Comparison of ENCODE assay signal across 21 cellular contexts in genomic region chr21:45022348-45022675, GRCh38. TPM values are rescaled to one million over a fixed set of nuclear protein-coding genes. Genes with fewer than 3 reads are reported as not detected.
DNase-seq lines count a peak whose midpoint lies in the region; ATAC-seq and TF ChIP-seq lines count a peak whose summit lies in the region.
"Had no signal": no experiment of that assay in that cellular context is flagged by ENCODE, and none has a peak within 500 bp of the region (broad histone marks: within the 10 kb centered on the region; RNA-seq: fewer than 3 reads in every experiment).

No MANE protein-coding gene starts in this region.

- H3K14ac ChIP-seq in trophoblast cell (ENCODE audit: low read length): no peak overlapping the region

- peaks cover 19% of the 10 kb centered on the region for H3K27me3 ChIP-seq in cardiac muscle cell
- H3K27me3 ChIP-seq in endodermal cell (ENCODE audit: control insufficient read depth, insufficient read depth, low read length, poor library complexity, severe bottlenecking): peaks cover 24% of the 10 kb centered on the region
- H3K27me3 ChIP-seq in trophoblast cell (ENCODE audit: insufficient read depth, low read length): no peaks in the 10 kb centered on the region

- H4K12ac ChIP-seq in trophoblast cell (ENCODE audit: low read depth, low read length): no peak overlapping the region

- no peak overlapping the region for H3K9ac ChIP-seq in endodermal cell (ENCODE audit: extremely low read depth, low read length, poor library complexity, severe bottlenecking)
- no peak overlapping the region for H3K9ac ChIP-seq in trophoblast cell (ENCODE audit: low read length)

- no peak overlapping the region for H2AFZ ChIP-seq in trophoblast cell (ENCODE audit: insufficient read depth, low read length, poor library complexity)

- TF ChIP-seq CTCF in cardiac muscle cell (IDR thresholded peaks at IDR 0.05; ENCODE audit: low read depth, low read length) (no peak), endodermal cell (conservative IDR thresholded peaks at IDR 0.05) (no peak)

- no peak overlapping the region for H2BK12ac ChIP-seq in trophoblast cell (ENCODE audit: low read length)

- H3K9me3 ChIP-seq in cardiac muscle cell (ENCODE audit: low read depth) (no peaks in the 10 kb centered on the region), endodermal cell (ENCODE audit: control insufficient read depth, low read length) (peaks cover 10% of the 10 kb centered on the region), trophoblast cell (ENCODE audit: insufficient read depth, low read depth, low read length) (peaks cover 12% of the 10 kb centered on the region)

- H3K4me3 Mint-ChIP-seq in endodermal cell: no peak overlapping the region

- peak overlapping the region; percentile 56 for H2AK5ac ChIP-seq in trophoblast cell (ENCODE audit: low read length)

- DNase-seq in cardiac muscle cell (ENCODE audit: low read depth in 1 of 2, low spot score in 1 of 2) (no peak), Right ventricle myocardium inferior (ENCODE audit: missing footprints) (no peak), endodermal cell (peak; percentile 21), trophoblast cell (no peak), iPS-NIHi11 (ENCODE audit: low spot score) (no peak), GM19240 (ENCODE audit: insufficient read length, low spot score) (no peak)
- no peak for DNase-seq in activated CD8-positive, alpha-beta memory T cell treated with anti-CD3 and anti-CD28 coated beads for 24 hours
- DNase-seq: AML-193, DMS53, GDM1, GOT3, HCEC 1CT, KG1, NCI-H1092 treated with DMSO at 0.1 percent for 48 hours, NCI-H1436 treated with DMSO at 0.1 percent for 48 hours, NCI-H2029, NCI-H226, NCI-H524, NCI-H82, SHP77 had no signal

- H3K79me2 ChIP-seq in trophoblast cell (ENCODE audit: control insufficient read depth, insufficient read depth, low read length, poor library complexity): peaks cover 2% of the 10 kb centered on the region

- no peak overlapping the region for H2BK120ac ChIP-seq in trophoblast cell (ENCODE audit: insufficient read depth, low read length, poor library complexity)

- no peak overlapping the region for H3K27ac Mint-ChIP-seq in endodermal cell

- H3K4me1 ChIP-seq in cardiac muscle cell (ENCODE audit: low read depth) (peaks cover 13% of the 10 kb centered on the region), endodermal cell (ENCODE audit: control insufficient read depth, insufficient read depth, low read length) (no peaks in the 10 kb centered on the region), trophoblast cell (ENCODE audit: control insufficient read depth in 1 of 2, insufficient read depth in 2 of 2, low read length in 2 of 2) (peaks cover 24 to 35% of the 10 kb centered on the region in 2 experiments)

- H3K36me3 Mint-ChIP-seq in endodermal cell (ENCODE audit: low read depth): peaks cover 2% of the 10 kb centered on the region

- H3K4me3 ChIP-seq in cardiac muscle cell (no peak overlapping the region), endodermal cell (ENCODE audit: low read length) (no peak overlapping the region), trophoblast cell (ENCODE audit: low read depth, low read length) (no peak overlapping the region)

- no peak overlapping the region for H3K18ac ChIP-seq in trophoblast cell (ENCODE audit: low read length)

- H3K4me1 Mint-ChIP-seq in endodermal cell: no peaks in the 10 kb centered on the region

- H3K79me1 ChIP-seq in trophoblast cell (ENCODE audit: low read length): peaks cover 24% of the 10 kb centered on the region

- H3K27ac ChIP-seq in cardiac muscle cell: peak overlapping the region; percentile 36
- H3K27ac ChIP-seq in endodermal cell (ENCODE audit: low read depth, low read length): no peak overlapping the region
- no peak overlapping the region for H3K27ac ChIP-seq in trophoblast cell (ENCODE audit: low read depth, low read length)
- H3K27ac ChIP-seq: C4-2B had no signal

- no peak for ATAC-seq in Right ventricle myocardium inferior

- no peak overlapping the region for H4K8ac ChIP-seq in trophoblast cell (ENCODE audit: low read depth, low read length)

- 90 to 96% methylated on average over 8 of the region's 8 CpGs for whole genome bisulfite sequencing in endodermal cell (ENCODE audit: insufficient coverage in 1 of 2, insufficient read length in 1 of 2), 2 experiments
- WGBS in trophoblast cell (ENCODE audit: extremely low coverage, insufficient coverage, insufficient read length): no CpG with 5 or more reads among the region's 8 CpGs

- H3K36me3 ChIP-seq in cardiac muscle cell (no peaks in the 10 kb centered on the region), endodermal cell (ENCODE audit: control insufficient read depth, insufficient read depth, low read length) (no peaks in the 10 kb centered on the region), trophoblast cell (ENCODE audit: control insufficient read depth in 1 of 2, insufficient read depth in 2 of 2, low read length in 2 of 2) (no peaks in the 10 kb centered on the region)

- H3K27me3 Mint-ChIP-seq in endodermal cell (ENCODE audit: insufficient read depth): peaks cover 38% of the 10 kb centered on the region

- H3K4ac ChIP-seq in trophoblast cell (ENCODE audit: low read depth, low read length): no peak overlapping the region

- no peak overlapping the region for H2BK5ac ChIP-seq in trophoblast cell (ENCODE audit: low read depth, low read length, poor library complexity)

- H4K91ac ChIP-seq in trophoblast cell (ENCODE audit: low read depth, low read length): peak overlapping the region; percentile 18

- no peak overlapping the region for H3K4me2 ChIP-seq in trophoblast cell (ENCODE audit: low read length)

- no peak overlapping the region for H3K23ac ChIP-seq in trophoblast cell (ENCODE audit: low read length)

- peaks cover 25% of the 10 kb centered on the region for H3K9me3 Mint-ChIP-seq in endodermal cell

- intact Hi-C loops in Right ventricle myocardium inferior (cut with DNase I): no loop called here

RNA-seq across cellular contexts. Expression of gene ADARB1, which starts 52.1 kb away (rescaled TPM):
- total RNA-seq in cardiac muscle cell (10.7 and 14.0 TPM in 2 replicates), Right ventricle myocardium inferior (15.1 TPM), endodermal cell (10 to 100 TPM; 11.5 to 20.1 TPM)
- polyA plus RNA-seq in cardiac muscle cell: 9.4 and 11.1 TPM in 2 replicates
- 8.1 TPM for polyA plus RNA-seq in endodermal cell (2013, experiment 1 of 2)
- 9.4 TPM for polyA plus RNA-seq in endodermal cell (2013, experiment 2 of 2)
- 12.9 and 14.2 TPM in 2 replicates for polyA plus RNA-seq in trophoblast cell (2013)
